ENCODE assay signal across 2 cellular contexts in the genomic region with DNA sequence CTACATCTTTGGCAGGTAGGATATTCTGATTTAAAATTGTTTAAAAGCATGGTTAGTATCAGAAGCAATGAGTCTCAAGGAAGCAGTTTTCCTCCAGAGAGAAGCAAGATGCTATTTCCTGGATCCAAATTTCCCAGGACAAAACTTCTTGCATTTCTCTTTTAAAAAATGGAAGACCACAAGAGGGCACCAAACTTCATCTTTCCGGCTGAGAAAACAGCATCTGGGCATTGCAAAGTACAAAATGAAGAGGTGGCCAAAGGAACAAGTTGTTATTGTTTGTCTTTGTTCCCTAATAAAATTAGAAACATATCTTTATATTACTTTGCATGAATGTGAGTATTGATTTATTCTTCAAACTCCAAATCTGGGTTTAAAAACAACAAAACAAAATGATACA.
TF ChIP-seq lines count a peak whose summit lies in the region.

No MANE protein-coding gene starts in this region.

TF ChIP-seq in SK-N-SH treated with all-trans-retinoic acid at 6 μM for 48 hours, 23 proteins besides CTCF, POLR2A, EP300 and RAD21 (continued from another document):
- no peak for TF ChIP-seq CREB5 (CRISPR knock-in tag; IDR thresholded peaks at IDR 0.05; ENCODE audit: low read depth)
- TF ChIP-seq CSRNP3 (CRISPR knock-in tag; IDR thresholded peaks at IDR 0.05) = no peak
- TF ChIP-seq ARNTL (CRISPR knock-in tag; IDR thresholded peaks at IDR 0.05; ENCODE audit: borderline replicate concordance, low read depth) = no peak
- no peak for TF ChIP-seq ZNF70 (CRISPR knock-in tag; IDR thresholded peaks at IDR 0.05)
- no peak for TF ChIP-seq TCF4 (CRISPR knock-in tag; IDR thresholded peaks at IDR 0.05; ENCODE audit: borderline replicate concordance)
- no peak for TF ChIP-seq ESRRG (CRISPR knock-in tag; IDR thresholded peaks at IDR 0.05)
- no peak for TF ChIP-seq GLIS3 (CRISPR knock-in tag; IDR thresholded peaks at IDR 0.05)
- no peak for TF ChIP-seq ZNF8 (CRISPR knock-in tag; IDR thresholded peaks at IDR 0.05)
- TF ChIP-seq TSHZ2 (CRISPR knock-in tag; IDR thresholded peaks at IDR 0.05) = no peak
- TF ChIP-seq CSDC2 (CRISPR knock-in tag; IDR thresholded peaks at IDR 0.05) = no peak
- no peak for TF ChIP-seq ZFP30 (CRISPR knock-in tag; IDR thresholded peaks at IDR 0.05)
- TF ChIP-seq, protein P1, sequence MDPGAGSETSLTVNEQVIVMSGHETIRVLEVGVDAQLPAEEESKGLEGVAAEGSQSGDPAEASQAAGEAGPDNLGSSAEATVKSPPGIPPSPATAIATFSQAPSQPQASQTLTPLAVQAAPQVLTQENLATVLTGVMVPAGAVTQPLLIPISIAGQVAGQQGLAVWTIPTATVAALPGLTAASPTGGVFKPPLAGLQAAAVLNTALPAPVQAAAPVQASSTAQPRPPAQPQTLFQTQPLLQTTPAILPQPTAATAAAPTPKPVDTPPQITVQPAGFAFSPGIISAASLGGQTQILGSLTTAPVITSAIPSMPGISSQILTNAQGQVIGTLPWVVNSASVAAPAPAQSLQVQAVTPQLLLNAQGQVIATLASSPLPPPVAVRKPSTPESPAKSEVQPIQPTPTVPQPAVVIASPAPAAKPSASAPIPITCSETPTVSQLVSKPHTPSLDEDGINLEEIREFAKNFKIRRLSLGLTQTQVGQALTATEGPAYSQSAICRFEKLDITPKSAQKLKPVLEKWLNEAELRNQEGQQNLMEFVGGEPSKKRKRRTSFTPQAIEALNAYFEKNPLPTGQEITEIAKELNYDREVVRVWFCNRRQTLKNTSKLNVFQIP (CRISPR knock-in tag; IDR thresholded peaks at IDR 0.05; ENCODE audit: borderline replicate concordance, low read depth) = no peak
- TF ChIP-seq PATZ1 (CRISPR knock-in tag; IDR thresholded peaks at IDR 0.05; ENCODE audit: borderline replicate concordance) = no peak
- no peak for TF ChIP-seq BACH2 (CRISPR knock-in tag; IDR thresholded peaks at IDR 0.05; ENCODE audit: borderline replicate concordance)
- no peak for TF ChIP-seq ZNF565 (CRISPR knock-in tag; conservative IDR thresholded peaks at IDR 0.05; ENCODE audit: low read depth)

TF ChIP-seq in GM12878, 131 proteins besides CTCF, POLR2A, EP300 and RAD21 (continued from another document):
- TF ChIP-seq SUPT20H (IDR thresholded peaks at IDR 0.05; ENCODE audit: borderline replicate concordance, control insufficient read depth, low read depth, low read length) = no peak
